Comparison of ENCODE assay signal across 24 cellular contexts in the genomic region with DNA sequence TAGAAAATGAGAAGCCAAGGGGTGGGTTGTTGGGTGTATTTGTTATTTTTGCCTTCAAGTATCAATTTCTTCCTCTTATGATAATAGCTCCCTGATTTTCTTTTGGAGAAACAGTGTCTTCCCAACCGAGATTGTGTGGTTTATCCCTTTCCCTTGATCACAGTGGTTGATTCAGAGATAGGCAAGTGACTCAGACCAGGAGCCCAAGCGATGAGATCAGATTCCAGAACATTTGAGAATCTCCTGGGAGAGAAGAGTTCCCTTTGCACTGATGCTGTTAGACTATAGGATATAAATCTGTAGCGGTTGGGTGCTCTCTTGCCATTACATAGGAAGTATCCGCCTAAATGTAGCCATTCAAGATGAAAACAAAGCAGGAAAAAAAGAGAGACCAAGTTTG.
A peak's percentile ranks its signal among the peaks of the same experiment; 100 is the strongest.
DNase-seq lines count a peak whose midpoint lies in the region; ATAC-seq, FAIRE-seq and TF ChIP-seq lines count a peak whose summit lies in the region.
"Had no signal": no experiment of that assay in that cellular context is flagged by ENCODE, and none has a peak within 500 bp of the region (broad histone marks: within the 10 kb centered on the region; RNA-seq: fewer than 3 reads in every experiment).

No MANE protein-coding gene starts in this region.

- H3K36me3 ChIP-seq in smooth muscle cell (ENCODE audit: low read depth) (no peaks in the 10 kb centered on the region), HepG2 (replicated peaks in 1 of 2; ENCODE audit: control insufficient read depth in 1 of 2, insufficient read depth in 2 of 2, low read length in 2 of 2) (no peaks in the 10 kb centered on the region)
- H3K36me3 ChIP-seq: BE2C, HAP-1, ovary, right lobe of liver had no signal

- TF ChIP-seq RAD21 in HepG2 (CRISPR knock-in tag; IDR thresholded peaks at IDR 0.05): no peak

- H3K79me2 ChIP-seq in smooth muscle cell (ENCODE audit: low read depth) (no peaks in the 10 kb centered on the region), HepG2 (ENCODE audit: insufficient read depth, low read length) (no peaks in the 10 kb centered on the region)

- no TSS peak for BruUV-seq in HepG2 (replicated peaks; lab: Mats Ljungman, UMichigan)

- no peak overlapping the region for H3K9ac ChIP-seq in smooth muscle cell (ENCODE audit: low read depth)
- H3K9ac ChIP-seq in HepG2 (ENCODE audit: insufficient read depth, low read depth, low read length): no peak overlapping the region
- H3K9ac ChIP-seq: KMS-11 had no signal

- TF ChIP-seq CTCF in fibroblast of mammary gland (conservative IDR thresholded peaks at IDR 0.05; ENCODE audit: control insufficient read depth, insufficient read depth, low read depth, low read length) (no peak), smooth muscle cell (IDR thresholded peaks at IDR 0.05; ENCODE audit: borderline replicate concordance, insufficient read depth, poor library complexity, severe bottlenecking) (no peak), HepG2 (CRISPR knock-in tag; IDR thresholded peaks at IDR 0.05) (no peak)

- ATAC-seq in HG03159 (IDR thresholded peaks at IDR 0.05; ENCODE audit: unreplicated experiment) (no peak), HepG2 (no peak)
- ATAC-seq: activated CD4-positive, alpha-beta T cell treated with anti-CD3 and anti-CD28 coated beads for 36 hours; activated naive CD8-positive, alpha-beta T cell treated with anti-CD3 and anti-CD28 coated beads, Interleukin-2, amount 50 U/mL, for 24 hours; right lobe of liver; stimulated activated naive B cell treated with anti-CD40 and anti-IgM and Interleukin-4, amounts not matched to agents 10 μg/mL and 1 μg/mL and 100 μg/mL, for 72 hours had no signal

- H3K4me1 ChIP-seq in smooth muscle cell (ENCODE audit: low read depth) (no peaks in the 10 kb centered on the region), HepG2 (ENCODE audit: insufficient read depth, low read length) (peaks cover 7% of the 10 kb centered on the region; the same call in 1 of the 2 replicates)
- H3K4me1 ChIP-seq: Caco-2, right lobe of liver had no signal

- in situ Hi-C loops in HepG2 (cut with HindIII; ENCODE audit: extremely low pct_ligation_motif_present, low pct_unique_long_range_greater_than_20kb): no loop called here

- H3K4me2 ChIP-seq in smooth muscle cell (peak overlapping the region; percentile 4), HepG2 (ENCODE audit: low read depth, low read length) (no peak overlapping the region)
- H3K4me2 ChIP-seq: KMS-11 had no signal

- CTCF ChIA-PET in HepG2 (lab: Yijun Ruan, JAX; ENCODE audit: low intra/inter-chr PET ratio, low total read pairs): no interaction called here

- no peak overlapping the region for H2AFZ ChIP-seq in smooth muscle cell (ENCODE audit: low read depth)
- H2AFZ ChIP-seq in HepG2 (ENCODE audit: low read length): no peak overlapping the region

- POLR2A ChIA-PET in HepG2 (lab: Yijun Ruan, JAX): no interaction called here

- no peak for FAIRE-seq in HepG2 (lab: Jason Lieb, UNC)
- FAIRE-seq: G401.6, GM19239, islet of Langerhans had no signal

- TF ChIP-seq POLR2A in HepG2 (IDR thresholded peaks at IDR 0.05; ENCODE audit: insufficient read depth in 1 of 2, low read depth in 2 of 2, low read length in 2 of 2): no peak

- H3K9me3 ChIP-seq in smooth muscle cell (replicated peaks; ENCODE audit: low read depth) (no peaks in the 10 kb centered on the region), HepG2 (ENCODE audit: low read length) (no peaks in the 10 kb centered on the region)
- H3K9me3 ChIP-seq: BE2C, Caco-2, HAP-1, ovary, right lobe of liver had no signal

- intact Hi-C loops in HepG2 (cut with micrococcal nuclease; ENCODE audit: unreplicated experiment): no loop called here

- TF ChIP-seq EP300 in HepG2 (IDR thresholded peaks at IDR 0.05; ENCODE audit: low read depth in 2 of 2, low read length in 2 of 2) (no peak), HepG2 (CRISPR knock-in tag; IDR thresholded peaks at IDR 0.05; ENCODE audit: borderline replicate concordance) (no peak)

- H4K20me1 ChIP-seq in smooth muscle cell (ENCODE audit: low read depth) (no peaks in the 10 kb centered on the region), HepG2 (ENCODE audit: insufficient read depth, low read length) (no peaks in the 10 kb centered on the region)

- H3K27me3 ChIP-seq in smooth muscle cell (ENCODE audit: low read depth): no peaks in the 10 kb centered on the region
- H3K27me3 ChIP-seq in HepG2 (ENCODE audit: control insufficient read depth in 1 of 2, insufficient read depth in 2 of 2, low read length in 2 of 2): no peaks in the 10 kb centered on the region
- H3K27me3 ChIP-seq: BE2C, ovary, right lobe of liver had no signal

- H3F3A ChIP-seq in smooth muscle cell (ENCODE audit: low read depth): no peaks in the 10 kb centered on the region

- DNase-seq in GM03348 (ENCODE audit: low spot score) (peak; percentile 55), RPMI7951 (ENCODE audit: low read depth) (peak; percentile 85), fibroblast of mammary gland (ENCODE audit: low read depth) (peak; percentile 92), smooth muscle cell (lab: John Stamatoyannopoulos, UW; ENCODE audit: unreplicated experiment) (no peak), GM19238 (ENCODE audit: insufficient read length, low spot score) (no peak), HepG2 (ENCODE audit: low spot score) (no peak)
- DNase-seq: activated CD4-positive, alpha-beta T cell treated with anti-CD3 and anti-CD28 coated beads for 36 hours; activated naive CD8-positive, alpha-beta T cell treated with anti-CD3 and anti-CD28 coated beads, Interleukin-2, amount 50 U/mL, for 24 hours; BE2C; Caco-2; naive B cell; NCI-H1092 treated with DMSO at 0.1 percent for 48 hours; NCI-H2029 treated with DMSO at 0.1 percent for 48 hours; NCI-H446 treated with DMSO at 0.1 percent for 48 hours; ovary; right lobe of liver; stimulated activated naive B cell treated with anti-CD40 and anti-IgM and Interleukin-4, amounts not matched to agents 10 μg/mL and 1 μg/mL and 100 μg/mL, for 72 hours had no signal

- 55% methylated on average over 4 of the region's 4 CpGs for WGBS in smooth muscle cell (ENCODE audit: low lambda C conversion rate)
- 46% methylated on average over 4 of the region's 4 CpGs for WGBS in HepG2 (ENCODE audit: low lambda C conversion rate)

- H3K4me3 ChIP-seq in fibroblast of mammary gland (ENCODE audit: control insufficient read depth, low read depth, low read length) (no peak overlapping the region), smooth muscle cell (no peak overlapping the region), HepG2 (replicated peaks in 1 of 3; ENCODE audit: insufficient read depth in 1 of 3, low read depth in 2 of 3, low read length in 3 of 3) (no peak overlapping the region)
- H3K4me3 ChIP-seq: HAP-1, lung, ovary, right lobe of liver had no signal

- H3K27ac ChIP-seq in smooth muscle cell (ENCODE audit: low read depth) (no peak overlapping the region), HepG2 (ENCODE audit: extremely low read length, insufficient read depth, low read length) (no peak overlapping the region)
- H3K27ac ChIP-seq: KMS-11, ovary, right lobe of liver had no signal

TF ChIP-seq in HepG2, 621 proteins besides CTCF, POLR2A, EP300 and RAD21:
- no peak for TF ChIP-seq SOX6 (IDR thresholded peaks at IDR 0.05)
- TF ChIP-seq SOX6 (CRISPR knock-in tag; IDR thresholded peaks at IDR 0.05): no peak
- no peak for TF ChIP-seq PHF20 (CRISPR knock-in tag; IDR thresholded peaks at IDR 0.05)
- TF ChIP-seq SETDB1 (CRISPR knock-in tag; IDR thresholded peaks at IDR 0.05; ENCODE audit: borderline replicate concordance): no peak
TF ChIP-seq in HepG2: peak in this region for 0.

Comparison
In these comparisons a context has a peak if more than half of its experiments do, and no peak if none do; other contexts are left out.
1. DNase-seq: peak in GM03348 (single experiment), RPMI7951 (single experiment) and fibroblast of mammary gland (single experiment); none in smooth muscle cell (single experiment), GM19238 (single experiment) and HepG2 (single experiment).